Comparison of ENCODE assay signal across 8 cellular contexts in genomic region chr14:74763803-74764531, GRCh38. TPM values are rescaled to one million over a fixed set of nuclear protein-coding genes. Genes with fewer than 3 reads are reported as not detected.
A peak's percentile ranks its signal among the peaks of the same experiment; 100 is the strongest.
DNase-seq lines count a peak whose midpoint lies in the region; ATAC-seq, FAIRE-seq and TF ChIP-seq lines count a peak whose summit lies in the region.

No MANE protein-coding gene starts in this region.

- DNase-seq in A549 (ENCODE audit: low read depth in 1 of 2, low spot score in 1 of 2) (no peak), HK-2 (ENCODE audit: unreplicated experiment) (peak; percentile 20), nephron progenitor cell (peak; percentile 6), ureter (ENCODE audit: low spot score) (no peak), DMS153 (lab: John Stamatoyannopoulos, UW) (no peak), inferior parietal cortex (ENCODE audit: extremely low spot score) (no peak)
- peak; percentile 10 to 28 for DNase-seq in activated CD4-positive, alpha-beta T cell treated with anti-CD3 and anti-CD28 coated beads, Interleukin-2, amount 50 U/mL, for 48 hours

- no peak for TF ChIP-seq RAD21 in A549 (conservative IDR thresholded peaks at IDR 0.05 in 1 of 2, IDR thresholded peaks at IDR 0.05 in 1 of 2)

- CTCF ChIA-PET in A549 (lab: Yijun Ruan, JAX): interaction anchor here (0.6 to 2.9 kb wide), 19 partner anchors 10 to 262 kb away, joined by 3 to 14 read pairs (median 5); partner anchors contain the start of gene LTBP2

- no peak for TF ChIP-seq CTCF in A549 (IDR thresholded peaks at IDR 0.05)
- no peak for TF ChIP-seq CTCF in nephron progenitor cell (IDR thresholded peaks at IDR 0.05)

- no peaks in the 10 kb centered on the region for H3K9me3 ChIP-seq in A549

- H3K4me1 ChIP-seq in A549: peaks cover 20% of the 10 kb centered on the region

- FAIRE-seq in A549 (lab: Jason Lieb, UNC): no peak

- H3K27ac ChIP-seq in A549: peak overlapping the region; percentile 87 to 98

- H3K27me3 Mint-ChIP-seq in nephron progenitor cell (ENCODE audit: low read depth, poor library complexity): peaks cover 25% of the 10 kb centered on the region

- no peak for TF ChIP-seq EP300 in A549 (IDR thresholded peaks at IDR 0.05)

- peak overlapping the region; percentile 95 for H3K4me3 ChIP-seq in A549

- POLR2A ChIA-PET in A549 (lab: Yijun Ruan, JAX): interaction anchor here (1.0 to 2.1 kb wide), 4 partner anchors 27 to 305 kb away, joined by 3 to 8 read pairs (median 4); partner anchors contain the start of gene ZC2HC1C

- peak in 1 of 2 experiments; percentile 11; a peak in 2 of 6 replicates for ATAC-seq in A549
- ATAC-seq in esophagus mucosa: peak; percentile 46

- H3K4me2 ChIP-seq in A549: peak overlapping the region; percentile 84

- H3K9me3 Mint-ChIP-seq in nephron progenitor cell: peaks cover 9% of the 10 kb centered on the region

- no peak for TF ChIP-seq POLR2A in A549 (IDR thresholded peaks at IDR 0.05; ENCODE audit: low read length)

- 4% methylated on average over 14 of the region's 19 CpGs for WGBS in A549 (ENCODE audit: missing lambda C conversion rate)

- H3K36me3 Mint-ChIP-seq in nephron progenitor cell (ENCODE audit: low read depth): peaks cover 36% of the 10 kb centered on the region

- peak overlapping the region; percentile 86 for H3K27ac Mint-ChIP-seq in nephron progenitor cell

- H3K4me1 Mint-ChIP-seq in nephron progenitor cell: peaks cover 47% of the 10 kb centered on the region

- H3K4me3 Mint-ChIP-seq in nephron progenitor cell: peak overlapping the region; percentile 99

TF ChIP-seq in A549, 52 proteins besides CTCF, POLR2A, EP300 and RAD21:
- TF ChIP-seq ZC3H11A (IDR thresholded peaks at IDR 0.05) (no peak), EHF (CRISPR knock-in tag; IDR thresholded peaks at IDR 0.05) (no peak), CEBPB (IDR thresholded peaks at IDR 0.05) (no peak), MAFK (IDR thresholded peaks at IDR 0.05; ENCODE audit: partially characterized antibody) (no peak), HDAC2 (IDR thresholded peaks at IDR 0.05) (no peak), TP53 (CRISPR knock-in tag; IDR thresholded peaks at IDR 0.05) (no peak), ZSCAN20 (CRISPR knock-in tag; IDR thresholded peaks at IDR 0.05) (no peak), BHLHE40 (IDR thresholded peaks at IDR 0.05; ENCODE audit: low read depth, low read length) (no peak), PHF8 (IDR thresholded peaks at IDR 0.05; ENCODE audit: borderline replicate concordance, low read depth) (no peak), NPAS2 (CRISPR knock-in tag; IDR thresholded peaks at IDR 0.05; ENCODE audit: borderline replicate concordance) (no peak), RNF2 (IDR thresholded peaks at IDR 0.05; ENCODE audit: borderline replicate concordance, low read depth) (no peak), BCL3 (IDR thresholded peaks at IDR 0.05) (no peak), ATOH8 (CRISPR knock-in tag; IDR thresholded peaks at IDR 0.05; ENCODE audit: low read depth) (no peak), HOXA7 (CRISPR knock-in tag; IDR thresholded peaks at IDR 0.05) (no peak), NFE2L2 (conservative IDR thresholded peaks at IDR 0.05; ENCODE audit: low read length) (no peak)

RNA-seq across cellular contexts. Expression of gene YLPM1, which starts 0.9 kb away (rescaled TPM):
- polyA plus RNA-seq in A549 (2011; rRNA removed): 20.3 and 25.3 TPM in 2 replicates
- 11.1 and 12.3 TPM in 2 replicates for polyA plus RNA-seq in A549 (2012; cell fraction: cytosol; rRNA removed)
- polyA plus RNA-seq in A549 (2012; cell fraction: nucleus; rRNA removed): 17.1 and 23.3 TPM in 2 replicates
- 37.8 to 39.1 TPM (median 37.9 TPM) in 3 replicates for polyA plus RNA-seq in A549 (2017; fragmentation: RNase III; extraction: RNeasy Plus Mini Kit Qiagen cat#74134 plus additional on column Dnase treatment)
- polyA minus RNA-seq in A549 (2011; rRNA and poly(A)+ RNA removed): 29.3 and 30.0 TPM in 2 replicates
- 30.6 TPM for total RNA-seq in esophagus mucosa
- total RNA-seq in ureter: 110 TPM

RNA-seq across cellular contexts. Expression of gene FCF1, which starts 51.0 kb away (rescaled TPM):
- polyA plus RNA-seq in A549 (2011; rRNA removed): 96.1 and 97.2 TPM in 2 replicates
- polyA plus RNA-seq in A549 (2012; cell fraction: cytosol; rRNA removed): 25.8 and 28.7 TPM in 2 replicates
- 9.3 and 13.1 TPM in 2 replicates for polyA plus RNA-seq in A549 (2012; cell fraction: nucleus; rRNA removed)
- polyA plus RNA-seq in A549 (2017; fragmentation: RNase III; extraction: RNeasy Plus Mini Kit Qiagen cat#74134 plus additional on column Dnase treatment): 80.1 to 93.7 TPM (median 86.3 TPM) in 3 replicates
- 33.2 and 35.2 TPM in 2 replicates for polyA minus RNA-seq in A549 (2011; rRNA and poly(A)+ RNA removed)
- 38.8 TPM for total RNA-seq in esophagus mucosa
- total RNA-seq in ureter: 54.6 TPM

RNA-seq across cellular contexts. Expression of gene AREL1, which starts 51.1 kb away (rescaled TPM):
- polyA plus RNA-seq in A549 (2011; rRNA removed) (48.6 and 59.5 TPM in 2 replicates), A549 (2017; fragmentation: RNase III; extraction: RNeasy Plus Mini Kit Qiagen cat#74134 plus additional on column Dnase treatment) (26.4 to 27.5 TPM (median 26.5 TPM) in 3 replicates)
- 33.2 and 39.3 TPM in 2 replicates for polyA plus RNA-seq in A549 (2012; cell fraction: cytosol; rRNA removed)
- polyA plus RNA-seq in A549 (2012; cell fraction: nucleus; rRNA removed): 61.7 and 75.3 TPM in 2 replicates
- 117 and 153 TPM in 2 replicates for polyA minus RNA-seq in A549 (2011; rRNA and poly(A)+ RNA removed)
- total RNA-seq in esophagus mucosa (24.1 TPM), ureter (40.8 TPM)

Comparison
In these comparisons a context has a peak if more than half of its experiments do, and no peak if none do; other contexts are left out.
1. DNase-seq: peak in HK-2 (single experiment), activated CD4-positive, alpha-beta T cell treated with anti-CD3 and anti-CD28 coated beads, Interleukin-2, amount 50 U/mL, for 48 hours (2 of 2) and nephron progenitor cell (single experiment); none in A549 (0 of 2), ureter (single experiment), DMS153 (single experiment) and inferior parietal cortex (single experiment).